8 cellular contexts compared by ENCODE assay signal in genomic region chr6:38714239-38715015, GRCh38. TPM values are rescaled to one million over a fixed set of nuclear protein-coding genes. Genes with fewer than 3 reads are reported as not detected.
DNase-seq lines count a peak whose midpoint lies in the region; ATAC-seq and TF ChIP-seq lines count a peak whose summit lies in the region.

No MANE protein-coding gene starts in this region.

- H2BK12ac ChIP-seq in mesenchymal stem cell (ENCODE audit: low read length in 2 of 2), result no peak overlapping the region

- peak; percentile 47 for ATAC-seq in activated naive CD8-positive, alpha-beta T cell treated with anti-CD3 and anti-CD28 coated beads, Interleukin-2, amount 50 U/mL, for 24 hours
- ATAC-seq in GM18870 (IDR thresholded peaks at IDR 0.05; ENCODE audit: unreplicated experiment) (no peak), HG02981 (IDR thresholded peaks at IDR 0.05; ENCODE audit: unreplicated experiment) (no peak)

- WGBS in mesenchymal stem cell, result 77% methylated on average over 3 of the region's 4 CpGs

- peaks cover 27% of the 10 kb centered on the region for H3K4me1 Mint-ChIP-seq in activated naive CD8-positive, alpha-beta T cell treated with anti-CD3 and anti-CD28 coated beads, Interleukin-2, amount 50 U/mL, for 24 hours
- no peaks in the 10 kb centered on the region for H3K4me1 Mint-ChIP-seq in MCF 10A (ENCODE audit: insufficient read depth, unreplicated experiment)

- H4K8ac ChIP-seq in mesenchymal stem cell (ENCODE audit: low read length), result no peak overlapping the region

- BruUV-seq in MCF 10A (replicated peaks; lab: Mats Ljungman, UMichigan), result no TSS peak

- H3K9me3 ChIP-seq in HUES48 (ENCODE audit: control insufficient read depth, insufficient read depth, low read length) (no peaks in the 10 kb centered on the region), mesenchymal stem cell (ENCODE audit: control insufficient read depth, low read length) (peaks cover 16% of the 10 kb centered on the region)

- H3K36me3 ChIP-seq in ACC112 (ENCODE audit: insufficient read depth, low read length) (no peaks in the 10 kb centered on the region), HUES48 (ENCODE audit: control insufficient read depth, insufficient read depth, low read length) (no peaks in the 10 kb centered on the region), mesenchymal stem cell (ENCODE audit: control insufficient read depth in 1 of 2, insufficient read depth in 2 of 2, low read depth in 1 of 2, low read length in 2 of 2) (no peaks in the 10 kb centered on the region)

- in situ Hi-C loops in ACHN (cut with HindIII; ENCODE audit: low pct_ligation_motif_present, low pct_unique_long_range_greater_than_20kb, low sequenced_read_pairs), result no loop called here

- H3K27ac Mint-ChIP-seq in activated naive CD8-positive, alpha-beta T cell treated with anti-CD3 and anti-CD28 coated beads, Interleukin-2, amount 50 U/mL, for 24 hours, result peak overlapping the region; percentile 72
- no peak overlapping the region for H3K27ac Mint-ChIP-seq in MCF 10A (ENCODE audit: low read depth, unreplicated experiment)

- no peaks in the 10 kb centered on the region for H3K79me1 ChIP-seq in mesenchymal stem cell (replicated peaks; ENCODE audit: low read length, poor library complexity, severe bottlenecking)

- H3K4me3 Mint-ChIP-seq in activated naive CD8-positive, alpha-beta T cell treated with anti-CD3 and anti-CD28 coated beads, Interleukin-2, amount 50 U/mL, for 24 hours, result peak overlapping the region; percentile 61
- no peak overlapping the region for H3K4me3 Mint-ChIP-seq in MCF 10A (ENCODE audit: unreplicated experiment)

- no peaks in the 10 kb centered on the region for H3K9me3 Mint-ChIP-seq in activated naive CD8-positive, alpha-beta T cell treated with anti-CD3 and anti-CD28 coated beads, Interleukin-2, amount 50 U/mL, for 24 hours
- H3K9me3 Mint-ChIP-seq in MCF 10A (ENCODE audit: unreplicated experiment), result no peaks in the 10 kb centered on the region

- no peak overlapping the region for H3K23ac ChIP-seq in mesenchymal stem cell (ENCODE audit: low read length in 2 of 2)

- H4K91ac ChIP-seq in mesenchymal stem cell (ENCODE audit: low read length), result no peak overlapping the region

- DNase-seq in activated naive CD8-positive, alpha-beta T cell treated with anti-CD3 and anti-CD28 coated beads, Interleukin-2, amount 50 U/mL, for 24 hours, result no peak
- DNase-seq in mesenchymal stem cell (no peak), ACHN (no peak), MCF 10A (ENCODE audit: unreplicated experiment) (no peak)

- no peak overlapping the region for H3K9ac ChIP-seq in HUES48 (ENCODE audit: low read depth, low read length)
- H3K9ac ChIP-seq in mesenchymal stem cell (ENCODE audit: low read length), result peak overlapping the region; percentile 54

- H3K4me1 ChIP-seq in ACC112 (ENCODE audit: control insufficient read depth, insufficient read depth, low read length, unreplicated experiment) (peaks cover 4% of the 10 kb centered on the region), HUES48 (ENCODE audit: control insufficient read depth, insufficient read depth, low read length) (peaks cover 7% of the 10 kb centered on the region; the same call in 1 of the 2 replicates), mesenchymal stem cell (ENCODE audit: control insufficient read depth, insufficient read depth, low read depth, low read length) (peaks cover 3% of the 10 kb centered on the region)

- H3K4ac ChIP-seq in mesenchymal stem cell (ENCODE audit: low read depth in 1 of 2, low read length in 2 of 2), result no peak overlapping the region

- H3K27me3 ChIP-seq in ACC112 (ENCODE audit: insufficient read depth, low read length), result peaks cover 13% of the 10 kb centered on the region
- H3K27me3 ChIP-seq in HUES48 (ENCODE audit: control insufficient read depth, insufficient read depth, low read length), result peaks cover 40% of the 10 kb centered on the region
- H3K27me3 ChIP-seq in mesenchymal stem cell (ENCODE audit: control insufficient read depth in 1 of 2, insufficient read depth in 1 of 2, low read length in 2 of 2), result peaks cover 9 to 55% of the 10 kb centered on the region in 2 experiments

- H3K4me3 ChIP-seq in ACC112 (ENCODE audit: low read depth, low read length) (peak overlapping the region; percentile 71), HUES48 (ENCODE audit: low read depth, low read length) (peak overlapping the region; percentile 56; the same call in 1 of the 2 replicates), mesenchymal stem cell (ENCODE audit: insufficient read depth in 1 of 2, low read depth in 1 of 2, low read length in 2 of 2) (peak overlapping the region in 1 of 2 experiments; percentile 74)

- no peak overlapping the region for H3K4me2 ChIP-seq in mesenchymal stem cell (ENCODE audit: low read length, poor library complexity, severe bottlenecking)

- POLR2A ChIA-PET in MCF 10A (lab: Yijun Ruan, JAX), result interaction anchor here (1.0 to 1.3 kb wide), 2 partner anchors 10 to 13 kb away, joined by 3 to 4 read pairs; no protein-coding TSS in a partner anchor

- H3K27me3 Mint-ChIP-seq in activated naive CD8-positive, alpha-beta T cell treated with anti-CD3 and anti-CD28 coated beads, Interleukin-2, amount 50 U/mL, for 24 hours, result peaks cover 33% of the 10 kb centered on the region
- H3K27me3 Mint-ChIP-seq in MCF 10A (ENCODE audit: insufficient read depth, unreplicated experiment), result peaks cover 11% of the 10 kb centered on the region

- H3K27ac ChIP-seq in ACC112 (ENCODE audit: low read depth, low read length) (no peak overlapping the region), HUES48 (ENCODE audit: low read depth, low read length) (no peak overlapping the region), mesenchymal stem cell (ENCODE audit: low read length, poor library complexity, severe bottlenecking) (no peak overlapping the region)

- no peaks in the 10 kb centered on the region for H3K79me2 ChIP-seq in ACC112 (ENCODE audit: control insufficient read depth, insufficient read depth, low read length, unreplicated experiment)

- no peak overlapping the region for H2BK120ac ChIP-seq in mesenchymal stem cell (ENCODE audit: low read depth, low read length)

- H3K36me3 Mint-ChIP-seq in activated naive CD8-positive, alpha-beta T cell treated with anti-CD3 and anti-CD28 coated beads, Interleukin-2, amount 50 U/mL, for 24 hours (ENCODE audit: low read depth), result no peaks in the 10 kb centered on the region
- no peaks in the 10 kb centered on the region for H3K36me3 Mint-ChIP-seq in MCF 10A (ENCODE audit: insufficient read depth, unreplicated experiment)

- H2AFZ ChIP-seq in ACC112 (ENCODE audit: low read length, unreplicated experiment) (peak overlapping the region; percentile 23), mesenchymal stem cell (ENCODE audit: low read depth, low read length) (no peak overlapping the region)

- CTCF ChIA-PET in MCF 10A (lab: Yijun Ruan, JAX), result interaction anchor here (0.6 to 1.9 kb wide), 4 partner anchors 35 to 1084 kb away, joined by 3 to 7 read pairs (median 5); no protein-coding TSS in a partner anchor

- H2BK5ac ChIP-seq in mesenchymal stem cell (ENCODE audit: low read depth, low read length, poor library complexity, severe bottlenecking), result no peak overlapping the region

- no peak overlapping the region for H3K18ac ChIP-seq in mesenchymal stem cell (ENCODE audit: low read depth in 1 of 2, low read length in 2 of 2)

- no peak overlapping the region for H2AK5ac ChIP-seq in mesenchymal stem cell (ENCODE audit: low read length, severe bottlenecking)

- no peak overlapping the region for H2BK15ac ChIP-seq in mesenchymal stem cell (ENCODE audit: low read depth, poor library complexity, severe bottlenecking)

- intact Hi-C loops in MCF 10A (cut with micrococcal nuclease), result no loop called here

- H3K14ac ChIP-seq in mesenchymal stem cell (ENCODE audit: low read length in 2 of 2), result no peak overlapping the region

- no peak for TF ChIP-seq CTCF in MCF 10A (IDR thresholded peaks at IDR 0.05; ENCODE audit: unreplicated experiment)

RNA-seq across cellular contexts. Expression of gene DNAH8, which starts 0.7 kb away (rescaled TPM):
- polyA plus RNA-seq in mesenchymal stem cell (2013, experiment 1 of 2), result not detected
- polyA plus RNA-seq in mesenchymal stem cell (2013, experiment 2 of 2), result not detected
- total RNA-seq in MCF 10A (2022), result not detected in 2 replicates

RNA-seq across cellular contexts. Expression of gene GLO1, which starts 11.5 kb away (rescaled TPM):
- polyA plus RNA-seq in mesenchymal stem cell (2013, experiment 1 of 2), result 131 TPM
- 136 TPM for polyA plus RNA-seq in mesenchymal stem cell (2013, experiment 2 of 2)
- 66.7 and 72.2 TPM in 2 replicates for total RNA-seq in MCF 10A (2022)
